ENCODE assay signal across 18 cellular contexts in the genomic region with DNA sequence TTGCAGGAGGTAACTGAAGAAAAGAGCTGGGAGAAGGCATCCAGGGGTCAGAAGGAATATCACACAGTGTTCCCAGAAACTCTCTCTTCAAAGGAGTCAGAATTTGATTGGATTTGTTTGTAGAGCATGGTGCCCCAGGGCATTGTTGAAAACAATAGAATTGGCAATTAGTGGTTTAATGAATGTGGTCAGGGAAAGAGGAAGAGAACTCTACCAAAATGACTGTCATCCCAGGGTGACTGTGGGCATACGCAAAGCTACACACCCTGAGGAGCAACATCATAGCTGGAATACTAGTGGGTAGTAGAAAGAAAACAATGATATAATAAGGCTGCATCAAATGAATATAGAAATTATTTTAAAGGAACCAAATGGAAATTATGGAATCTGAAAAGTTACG. TPM values are rescaled to one million over a fixed set of nuclear protein-coding genes. Genes with fewer than 3 reads are reported as not detected.
DNase-seq lines count a peak whose midpoint lies in the region; ATAC-seq, FAIRE-seq and TF ChIP-seq lines count a peak whose summit lies in the region.
"Had no signal": no experiment of that assay in that cellular context is flagged by ENCODE, and none has a peak within 500 bp of the region (broad histone marks: within the 10 kb centered on the region; RNA-seq: fewer than 3 reads in every experiment).

No MANE protein-coding gene starts in this region.

- POLR2A ChIA-PET in A673 (lab: Charles Lee; ENCODE audit: low non-redundant PET) (no interaction called here), endothelial cell of umbilical vein (lab: Charles Lee) (no interaction called here)

- H3K4me1 ChIP-seq in A673 (ENCODE audit: insufficient read depth, low read length, poor library complexity, severe bottlenecking) (no peaks in the 10 kb centered on the region), endothelial cell of umbilical vein (ENCODE audit: control insufficient read depth, extremely low read depth, insufficient read depth, low read length) (no peaks in the 10 kb centered on the region), lower lobe of right lung (no peaks in the 10 kb centered on the region)

- intact Hi-C loops in A673 (cut with micrococcal nuclease; ENCODE audit: unreplicated experiment): no loop called here
- intact Hi-C loops in endothelial cell of umbilical vein (cut with micrococcal nuclease): no loop called here
- intact Hi-C loops in lower lobe of right lung (cut with DNase I): no loop called here

- H2AFZ ChIP-seq in endothelial cell of umbilical vein (ENCODE audit: low read depth, low read length): no peak overlapping the region

- ATAC-seq in GM18520 (IDR thresholded peaks at IDR 0.05; ENCODE audit: unreplicated experiment): peak; percentile 50
- ATAC-seq in HG03457 (IDR thresholded peaks at IDR 0.05; ENCODE audit: unreplicated experiment): no peak
- ATAC-seq in lower lobe of right lung: no peak
- ATAC-seq: naive thymus-derived CD8-positive, alpha-beta T cell had no signal

- CTCF ChIA-PET in A673 (lab: Charles Lee) (no interaction called here), endothelial cell of umbilical vein (lab: Charles Lee) (no interaction called here)

- H3K4me3 ChIP-seq in A673 (ENCODE audit: low read depth, low read length, poor library complexity, severe bottlenecking) (no peak overlapping the region), endothelial cell of umbilical vein (replicated peaks in 1 of 3; ENCODE audit: insufficient read depth in 1 of 3, low read depth in 1 of 3, low read length in 3 of 3) (no peak overlapping the region), lower lobe of right lung (no peak overlapping the region)
- H3K4me3 ChIP-seq: coronary artery, lung had no signal

- no peaks in the 10 kb centered on the region for H3K9me1 ChIP-seq in endothelial cell of umbilical vein (replicated peaks; ENCODE audit: control insufficient read depth, extremely low read depth, insufficient read depth, low read length)

- H3K27ac ChIP-seq in A673 (ENCODE audit: low read depth, low read length, poor library complexity, severe bottlenecking) (no peak overlapping the region), endothelial cell of umbilical vein (ENCODE audit: insufficient read depth, low read depth, low read length) (no peak overlapping the region), lower lobe of right lung (no peak overlapping the region)
- H3K27ac ChIP-seq: coronary artery, epithelial cell of prostate had no signal

- H3K9ac ChIP-seq in endothelial cell of umbilical vein (replicated peaks; ENCODE audit: extremely low read depth, insufficient read depth, low read length): no peak overlapping the region

- peak; percentile 28 for TF ChIP-seq POLR2A in endothelial cell of umbilical vein (IDR thresholded peaks at IDR 0.05; ENCODE audit: low read depth, low read length)

- H3K9me3 ChIP-seq in A673 (ENCODE audit: low read depth, low read length, poor library complexity, severe bottlenecking) (no peaks in the 10 kb centered on the region), endothelial cell of umbilical vein (replicated peaks; ENCODE audit: control insufficient read depth, insufficient read depth, low read length) (no peaks in the 10 kb centered on the region), lower lobe of right lung (peaks cover 6% of the 10 kb centered on the region)

- dilution Hi-C loops in endothelial cell of umbilical vein (cut with MboI; ENCODE audit: extremely low pct_ligation_motif_present, low sequenced_read_pairs): no loop called here

- H3K27me3 ChIP-seq in A673 (replicated peaks; ENCODE audit: insufficient read depth, low read depth, low read length, poor library complexity) (no peaks in the 10 kb centered on the region), endothelial cell of umbilical vein (ENCODE audit: control insufficient read depth in 2 of 2, insufficient read depth in 2 of 2, low read length in 2 of 2) (no peaks in the 10 kb centered on the region), lower lobe of right lung (ENCODE audit: low read depth) (no peaks in the 10 kb centered on the region)

- H4K20me1 ChIP-seq in endothelial cell of umbilical vein (replicated peaks; ENCODE audit: control insufficient read depth, extremely low read depth, insufficient read depth, low read length): no peaks in the 10 kb centered on the region

- no peak overlapping the region for H3K4me2 ChIP-seq in endothelial cell of umbilical vein (ENCODE audit: insufficient read depth, low read length)

- DNase-seq in A673 (ENCODE audit: low spot score): no peak
- peak; percentile 22 for DNase-seq in NCI-H69 (lab: John Stamatoyannopoulos, UW)
- no peak for DNase-seq in endothelial cell of umbilical vein (ENCODE audit: low read depth, low spot score)
- no peak for DNase-seq in hypothalamus (lab: John Stamatoyannopoulos, UW)
- no peak for DNase-seq in kidney glomerular epithelial cell (lab: John Stamatoyannopoulos, UW)
- DNase-seq in lower lobe of right lung: no peak
- DNase-seq: activated CD4-positive, alpha-beta T cell treated with anti-CD3 and anti-CD28 coated beads for 1 hour; activated naive CD4-positive, alpha-beta T cell treated with anti-CD3 and anti-CD28 coated beads for 36 hours; naive thymus-derived CD8-positive, alpha-beta T cell; Right ventricle myocardium superior; stimulated activated CD4-positive, alpha-beta T cell treated with anti-CD3 and anti-CD28 coated beads, Interleukin-15, amount 100 ng/mL, for 24 hours had no signal

- H3K36me3 ChIP-seq in A673 (ENCODE audit: insufficient read depth, low read length, poor library complexity, severe bottlenecking) (peaks cover 28% of the 10 kb centered on the region), endothelial cell of umbilical vein (ENCODE audit: control insufficient read depth in 2 of 2, extremely low read depth in 1 of 2, insufficient read depth in 2 of 2, low read length in 2 of 2) (peaks cover 6 to 9% of the 10 kb centered on the region in 2 experiments), lower lobe of right lung (peaks cover 31% of the 10 kb centered on the region)

- no peaks in the 10 kb centered on the region for H3K79me2 ChIP-seq in endothelial cell of umbilical vein (ENCODE audit: control insufficient read depth, insufficient read depth, low read length)

- no peak for FAIRE-seq in endothelial cell of umbilical vein (lab: Jason Lieb, UNC)
- FAIRE-seq: D721Med, G401.6 had no signal

- no peak for TF ChIP-seq CTCF in A673 (conservative IDR thresholded peaks at IDR 0.05; ENCODE audit: low read depth, low read length)
- no peak for TF ChIP-seq CTCF in endothelial cell of umbilical vein (IDR thresholded peaks at IDR 0.05; ENCODE audit: extremely low read depth in 1 of 2, insufficient read depth in 1 of 2, low read depth in 1 of 2, low read length in 2 of 2)
- TF ChIP-seq CTCF in lower lobe of right lung (IDR thresholded peaks at IDR 0.05): no peak

- BruUV-seq in A673 (replicated peaks; lab: Mats Ljungman, UMichigan) (TSS peak; percentile 22), endothelial cell of umbilical vein (replicated peaks; lab: Mats Ljungman, UMichigan) (no TSS peak)

TF ChIP-seq in endothelial cell of umbilical vein, 7 proteins besides CTCF, POLR2A, EP300 and RAD21:
- TF ChIP-seq MYC (IDR thresholded peaks at IDR 0.05; ENCODE audit: low read depth, low read length) (no peak), GATA2 (IDR thresholded peaks at IDR 0.05; ENCODE audit: insufficient read depth, insufficient read length, low read depth, low read length) (no peak), EZH2 (IDR thresholded peaks at IDR 0.05; ENCODE audit: borderline replicate concordance, low read depth, low read length, severe bottlenecking) (no peak), JUN (IDR thresholded peaks at IDR 0.05; ENCODE audit: borderline replicate concordance, insufficient read depth, insufficient read length, low read depth) (no peak), FOS (IDR thresholded peaks at IDR 0.05; ENCODE audit: borderline replicate concordance, insufficient read depth, low read length) (no peak), POLR2AphosphoS5 (IDR thresholded peaks at IDR 0.05; ENCODE audit: insufficient read depth, low read depth, low read length) (no peak)

RNA-seq across cellular contexts. Expression of gene TNIP2, which starts 21.5 kb away (rescaled TPM):
- total RNA-seq in A673 (2021) (31.9 and 32.5 TPM in 2 replicates), endothelial cell of umbilical vein (49.0 and 52.1 TPM in 2 replicates), lower lobe of right lung (36.7 TPM)
- 37.7 and 40.4 TPM in 2 replicates for polyA plus RNA-seq in endothelial cell of umbilical vein
- 36.9 and 45.5 TPM in 2 replicates for polyA plus RNA-seq in endothelial cell of umbilical vein (2011; cell fraction: cytosol; rRNA removed)
- polyA plus RNA-seq in endothelial cell of umbilical vein (2011; cell fraction: nucleus; rRNA removed): 77.9 and 79.6 TPM in 2 replicates
- 38.1 and 44.1 TPM in 2 replicates for polyA plus RNA-seq in endothelial cell of umbilical vein (2012)
- 26.4 and 28.3 TPM in 2 replicates for polyA minus RNA-seq in endothelial cell of umbilical vein
- 8.7 TPM for polyA minus RNA-seq in endothelial cell of umbilical vein (2011; cell fraction: cytosol; rRNA and poly(A)+ RNA removed)
- polyA minus RNA-seq in endothelial cell of umbilical vein (2011; cell fraction: nucleus; rRNA and poly(A)+ RNA removed): 12.2 and 25.3 TPM in 2 replicates

RNA-seq across cellular contexts. Expression of gene SH3BP2, which starts 58.3 kb away (rescaled TPM):
- total RNA-seq in A673 (2021) (34.4 and 37.7 TPM in 2 replicates), endothelial cell of umbilical vein (69.2 and 73.1 TPM in 2 replicates), lower lobe of right lung (102 TPM)
- polyA plus RNA-seq in endothelial cell of umbilical vein: 62.9 and 73.9 TPM in 2 replicates
- polyA plus RNA-seq in endothelial cell of umbilical vein (2011; cell fraction: cytosol; rRNA removed): 21.9 and 32.7 TPM in 2 replicates
- 220 and 232 TPM in 2 replicates for polyA plus RNA-seq in endothelial cell of umbilical vein (2011; cell fraction: nucleus; rRNA removed)
- 24.3 and 30.0 TPM in 2 replicates for polyA plus RNA-seq in endothelial cell of umbilical vein (2012)
- polyA minus RNA-seq in endothelial cell of umbilical vein: 149 and 192 TPM in 2 replicates
- 7.4 TPM for polyA minus RNA-seq in endothelial cell of umbilical vein (2011; cell fraction: cytosol; rRNA and poly(A)+ RNA removed)
- 74.5 and 84.1 TPM in 2 replicates for polyA minus RNA-seq in endothelial cell of umbilical vein (2011; cell fraction: nucleus; rRNA and poly(A)+ RNA removed)
